Comparison of ENCODE assay signal across 9 cellular contexts in the genomic region with DNA sequence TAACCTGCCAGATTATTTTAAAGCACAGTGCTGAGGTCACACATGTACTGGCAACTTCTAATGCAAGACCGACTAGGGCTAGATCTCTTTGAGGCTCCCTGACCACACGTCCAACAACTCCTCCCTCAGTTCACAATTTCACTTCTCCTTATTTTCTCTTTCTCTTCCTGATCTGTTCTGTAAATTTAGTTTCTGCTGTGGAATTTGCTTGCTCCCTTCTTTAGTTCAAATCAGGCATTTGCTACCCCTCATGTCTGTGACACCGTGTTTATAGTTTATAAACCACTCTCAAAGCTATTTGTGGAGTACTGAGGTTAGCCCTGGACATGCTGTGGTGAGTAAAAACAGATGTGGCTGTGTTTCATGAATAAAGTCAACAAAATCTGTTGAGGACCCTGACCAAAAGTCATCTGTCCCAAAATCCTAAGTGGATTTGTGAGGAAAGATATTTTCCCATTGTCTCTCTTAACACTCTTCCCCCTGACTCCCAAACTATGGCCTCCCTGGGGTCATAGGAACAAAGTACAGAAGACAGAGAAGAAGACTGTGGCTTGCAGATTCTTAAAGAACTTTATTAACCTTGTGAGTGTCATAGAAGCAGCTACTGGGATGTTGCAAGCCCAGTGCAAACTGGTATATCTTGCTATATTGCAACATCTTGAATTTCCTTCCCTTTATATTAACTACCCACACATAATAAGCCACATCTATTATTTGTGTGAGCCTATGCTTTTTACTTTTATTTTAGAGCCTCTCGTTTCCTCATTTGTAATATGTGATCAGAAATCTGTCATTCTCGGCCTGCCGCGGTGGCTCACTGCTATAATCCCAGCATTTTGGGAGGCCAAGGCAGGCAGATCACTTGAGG. TPM values are rescaled to one million over a fixed set of nuclear protein-coding genes. Genes with fewer than 3 reads are reported as not detected.
A peak's percentile ranks its signal among the peaks of the same experiment; 100 is the strongest.
DNase-seq lines count a peak whose midpoint lies in the region; ATAC-seq and TF ChIP-seq lines count a peak whose summit lies in the region.
"Had no signal": no experiment of that assay in that cellular context is flagged by ENCODE, and none has a peak within 500 bp of the region (broad histone marks: within the 10 kb centered on the region; RNA-seq: fewer than 3 reads in every experiment).

No MANE protein-coding gene starts in this region.

- H3K9me3 ChIP-seq in Peyer's patch (no peaks in the 10 kb centered on the region), mucosa of rectum (ENCODE audit: control insufficient read depth in 2 of 2, low read length in 2 of 2) (no peaks in the 10 kb centered on the region)
- H3K9me3 ChIP-seq: thoracic aorta had no signal

- DNase-seq in Peyer's patch (peak in 2 of 3 donors; percentile 36 to 59), ACHN (no peak), NCI-H2171 treated with DMSO at 0.1 percent for 48 hours (lab: John Stamatoyannopoulos, UW) (no peak), dorsolateral prefrontal cortex (no peak), foreskin melanocyte (no peak)

- H3K27me3 ChIP-seq in Peyer's patch (no peaks in the 10 kb centered on the region), mucosa of rectum (ENCODE audit: control insufficient read depth in 2 of 2, insufficient read depth in 2 of 2, low read length in 2 of 2) (no peaks in the 10 kb centered on the region), dorsolateral prefrontal cortex (no peaks in the 10 kb centered on the region)

- peaks cover 0 to 12% (median 8%) of the 10 kb centered on the region in 4 donors for H3K4me1 ChIP-seq in Peyer's patch
- H3K4me1 ChIP-seq in mucosa of rectum (ENCODE audit: control insufficient read depth in 2 of 2, insufficient read depth in 2 of 2, low read length in 2 of 2), result peaks cover 12 to 17% of the 10 kb centered on the region in 2 donors

- intact Hi-C loops in dorsolateral prefrontal cortex (cut with DNase I), result no loop called here

- in situ Hi-C loops in ACHN (cut with HindIII; ENCODE audit: low pct_ligation_motif_present, low pct_unique_long_range_greater_than_20kb, low sequenced_read_pairs), result no loop called here

- TF ChIP-seq POLR2A in Peyer's patch (IDR thresholded peaks at IDR 0.05), result no peak

- H3K27ac ChIP-seq in Peyer's patch (peak overlapping the region; percentile 50 to 87 (median 79)), mucosa of rectum (ENCODE audit: low read depth in 2 of 2, low read length in 2 of 2) (peak overlapping the region; percentile 60 to 86), dorsolateral prefrontal cortex (peak overlapping the region in 22 of 59 donors; percentile 3 to 65 (median 30))

- H3K9ac ChIP-seq in mucosa of rectum (ENCODE audit: low read depth in 1 of 2, low read length in 2 of 2), result peak overlapping the region in 1 of 2 donors; percentile 17

- peak; percentile 31 for ATAC-seq in HG02759 (IDR thresholded peaks at IDR 0.05; ENCODE audit: unreplicated experiment)

- TF ChIP-seq CTCF in Peyer's patch (IDR thresholded peaks at IDR 0.05) (no peak), dorsolateral prefrontal cortex (IDR thresholded peaks at IDR 0.05 in 54 of 56, conservative IDR thresholded peaks at IDR 0.05 in 2 of 56; ENCODE audit: low read depth in 1 of 56, partially characterized antibody in 56 of 56) (no peak)

- H3K36me3 ChIP-seq in Peyer's patch (no peaks in the 10 kb centered on the region), mucosa of rectum (ENCODE audit: control insufficient read depth in 2 of 2, insufficient read depth in 2 of 2, low read length in 2 of 2) (no peaks in the 10 kb centered on the region)
- H3K36me3 ChIP-seq: thoracic aorta had no signal

- H3K4me3 ChIP-seq in GM08714 (ENCODE audit: low read length) (peak overlapping the region; percentile 3; the same call in 1 of the 2 replicates), Peyer's patch (no peak overlapping the region), mucosa of rectum (ENCODE audit: low read length in 2 of 2) (no peak overlapping the region), dorsolateral prefrontal cortex (peak overlapping the region in 2 of 59 donors; percentile 26 to 38)
- H3K4me3 ChIP-seq: thoracic aorta had no signal

RNA-seq across cellular contexts. Expression of a gene that starts 3.5 kb away (rescaled TPM):
- 100 to 1,000 TPM in 1 of 4 donors, 10 to 100 TPM in 3; 33.1 to 182 (median 46.6) TPM for total RNA-seq in Peyer's patch
- total RNA-seq in dorsolateral prefrontal cortex, result 100 to 1,000 TPM in 47 of 120 experiments, 10 to 100 TPM in 73; 70.6 to 123 (median 96.5) TPM

Comparison
In these comparisons a context has a peak if more than half of its experiments do, and no peak if none do; other contexts are left out.
1. DNase-seq: peak in Peyer's patch (2 of 3); none in ACHN (single experiment), NCI-H2171 treated with DMSO at 0.1 percent for 48 hours (single experiment), dorsolateral prefrontal cortex (0 of 10) and foreskin melanocyte (single experiment).